ENCODE assay signal across 11 cellular contexts in the genomic region with DNA sequence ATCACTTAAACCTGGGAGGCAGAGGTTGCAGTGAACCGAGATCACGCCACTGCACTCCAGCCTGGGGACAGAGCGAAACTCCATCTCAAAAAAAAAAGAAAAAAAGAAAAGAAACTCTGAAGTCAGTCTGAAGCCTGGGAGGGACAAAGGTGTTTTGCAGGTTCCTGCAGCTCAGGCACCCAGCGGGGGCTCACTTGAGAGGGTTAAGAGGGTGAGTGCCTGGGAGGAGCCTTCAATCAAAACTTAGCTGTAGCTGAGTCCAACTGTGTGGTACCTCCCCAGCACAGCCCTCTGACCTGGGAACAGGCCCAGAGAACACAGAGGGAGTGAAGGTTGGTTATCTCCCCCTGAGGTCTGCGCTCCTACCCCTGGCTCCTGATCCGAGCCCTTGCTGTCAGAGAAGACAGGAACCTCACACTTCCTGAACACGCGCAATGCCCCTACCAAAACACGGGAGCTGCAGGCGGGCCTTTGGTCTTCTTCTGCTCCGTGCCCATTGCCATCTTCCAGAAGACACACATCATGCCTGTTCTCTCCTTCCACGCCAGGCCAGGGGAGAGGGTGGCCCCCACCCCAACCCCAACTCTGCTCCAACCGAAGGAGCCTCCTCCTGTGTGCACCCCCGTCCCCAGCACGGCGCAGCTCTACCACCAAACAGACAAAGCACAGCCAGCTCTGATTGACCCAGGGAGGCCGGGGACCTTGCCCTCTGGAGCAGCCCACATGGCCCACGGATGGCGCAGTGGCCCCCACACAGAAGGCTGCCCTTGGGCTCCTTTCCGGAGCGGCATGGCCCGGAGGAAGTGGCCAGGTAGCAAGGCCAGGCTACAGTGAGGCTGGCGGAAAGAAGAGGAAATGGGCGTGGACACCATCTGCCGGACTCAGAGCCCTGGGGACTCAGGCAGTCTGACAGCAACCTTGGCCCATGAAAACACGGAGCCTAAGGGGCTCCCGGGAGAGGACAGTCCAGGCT. TPM values are rescaled to one million over a fixed set of nuclear protein-coding genes. Genes with fewer than 3 reads are reported as not detected.
DNase-seq lines count a peak whose midpoint lies in the region; ATAC-seq, FAIRE-seq and TF ChIP-seq lines count a peak whose summit lies in the region.
"Had no signal": no experiment of that assay in that cellular context is flagged by ENCODE, and none has a peak within 500 bp of the region (broad histone marks: within the 10 kb centered on the region; RNA-seq: fewer than 3 reads in every experiment).

No MANE protein-coding gene starts in this region.

- H3K79me2 ChIP-seq in GM12878 (ENCODE audit: control insufficient read depth, insufficient read depth, low read length) (no peaks in the 10 kb centered on the region), neural progenitor cell (ENCODE audit: low read depth) (no peaks in the 10 kb centered on the region)

- SMC1A ChIA-PET in GM12878 (lab: Charles Lee; ENCODE audit: uncharacterized antibody, unreplicated experiment) = no interaction called here

- no peak overlapping the region for H3K27ac Mint-ChIP-seq in IgD-negative memory B cell
- no peak overlapping the region for H3K27ac Mint-ChIP-seq in neural progenitor cell

- TF ChIP-seq RAD21 in GM12878 (IDR thresholded peaks at IDR 0.05; ENCODE audit: insufficient read depth, low read depth, low read length) = no peak

- no peaks in the 10 kb centered on the region for H3K9me3 Mint-ChIP-seq in IgD-negative memory B cell
- peaks cover 5% of the 10 kb centered on the region for H3K9me3 Mint-ChIP-seq in neural progenitor cell

- H3K27ac ChIP-seq in GM12878 (ENCODE audit: control insufficient read depth, insufficient read depth) = no peak overlapping the region
- no peak overlapping the region for H3K27ac ChIP-seq in neural progenitor cell

- H3K4me3 Mint-ChIP-seq in IgD-negative memory B cell = peak overlapping the region in 3 of 4 donors; percentile 30 to 76 (median 66)
- peak overlapping the region; percentile 38 for H3K4me3 Mint-ChIP-seq in neural progenitor cell

- no peaks in the 10 kb centered on the region for H3K36me3 Mint-ChIP-seq in IgD-negative memory B cell
- no peaks in the 10 kb centered on the region for H3K36me3 Mint-ChIP-seq in neural progenitor cell

- WGBS in GM12878 (ENCODE audit: insufficient coverage, insufficient replicate concordance, low lambda C conversion rate, missing lambda C conversion rate) = 24% methylated on average over 26 of the region's 27 CpGs

- no peak for FAIRE-seq in GM12878 (lab: Jason Lieb, UNC)

- H3K4me1 Mint-ChIP-seq in IgD-negative memory B cell (peaks cover 7 to 16% (median 8%) of the 10 kb centered on the region in 3 donors), neural progenitor cell (peaks cover 33% of the 10 kb centered on the region)

- H3K9me3 ChIP-seq in GM12878 (replicated peaks; ENCODE audit: control insufficient read depth, insufficient read depth, low read length) (no peaks in the 10 kb centered on the region; the same call in 2 of the 3 replicates), neural progenitor cell (ENCODE audit: low read depth) (no peaks in the 10 kb centered on the region)

- H3K36me3 ChIP-seq in GM12878 (ENCODE audit: control insufficient read depth in 2 of 2, insufficient read depth in 2 of 2, low read length in 1 of 2) (no peaks in the 10 kb centered on the region), neural progenitor cell (no peaks in the 10 kb centered on the region)

- POLR2A ChIA-PET in GM12878 (lab: Charles Lee) (no interaction called here), GM10248 (lab: Yijun Ruan, JAX) (no interaction called here)

- H3K27me3 ChIP-seq in GM12878 (replicated peaks in 1 of 2; ENCODE audit: control insufficient read depth in 2 of 2, insufficient read depth in 2 of 2, low read length in 1 of 2) (no peaks in the 10 kb centered on the region; a peak in 1 of 4 replicates), neural progenitor cell (peaks cover 35% of the 10 kb centered on the region)

- H3K4me2 ChIP-seq in GM12878 (ENCODE audit: control insufficient read depth, insufficient read depth) = no peak overlapping the region
- no peak overlapping the region for H3K4me2 ChIP-seq in neural progenitor cell

- no peak overlapping the region for H3K9ac ChIP-seq in GM12878 (ENCODE audit: control insufficient read depth, insufficient read depth, low read length)
- H3K9ac ChIP-seq in neural progenitor cell = no peak overlapping the region

- TF ChIP-seq POLR2A in GM12878 (IDR thresholded peaks at IDR 0.05; ENCODE audit: low read depth, low read length) = no peak

- DNase-seq in NCI-H1436 (lab: John Stamatoyannopoulos, UW) (peak; percentile 6), NCI-H1436 treated with DMSO at 0.1 percent for 48 hours (lab: John Stamatoyannopoulos, UW) (no peak), GM12878 (ENCODE audit: low read depth, low spot score) (no peak), neural progenitor cell (ENCODE audit: low spot score) (no peak), midbrain (lab: John Stamatoyannopoulos, UW) (no peak), GM10248 (ENCODE audit: extremely low spot score) (no peak)
- DNase-seq: foreskin fibroblast; NCI-H1105 treated with DMSO at 0.1 percent for 48 hours; stimulated activated CD4-positive, alpha-beta T cell treated with anti-CD3 and anti-CD28 coated beads, Interleukin-2, amount 100 ng/mL, for 48 hours had no signal

- peaks cover 8% of the 10 kb centered on the region for H3K4me1 ChIP-seq in GM12878 (ENCODE audit: control insufficient read depth, insufficient read depth, low read length)
- peaks cover 14% of the 10 kb centered on the region for H3K4me1 ChIP-seq in neural progenitor cell

- H4K20me1 ChIP-seq in GM12878 (ENCODE audit: control insufficient read depth, insufficient read depth) (no peaks in the 10 kb centered on the region), neural progenitor cell (ENCODE audit: low read depth) (no peaks in the 10 kb centered on the region)

- H3K27me3 Mint-ChIP-seq in IgD-negative memory B cell = peaks cover 8% of the 10 kb centered on the region
- H3K27me3 Mint-ChIP-seq in neural progenitor cell (ENCODE audit: insufficient read depth, low read depth) = peaks cover 25% of the 10 kb centered on the region

- peak; percentile 72 for ATAC-seq in GM12878
- no peak for ATAC-seq in HG03442 (IDR thresholded peaks at IDR 0.05; ENCODE audit: unreplicated experiment)

- H3K4me3 ChIP-seq in GM12878 (no peak overlapping the region), neural progenitor cell (no peak overlapping the region)

- in situ Hi-C loops in GM12878 (cut with MboI) = no loop called here

- no peak for TF ChIP-seq EP300 in GM12878 (IDR thresholded peaks at IDR 0.05; ENCODE audit: borderline replicate concordance in 1 of 2, control insufficient read depth in 1 of 2, low read depth in 2 of 2, low read length in 2 of 2)

- RAD21 ChIA-PET in GM12878 (lab: Charles Lee; ENCODE audit: unreplicated experiment) = no interaction called here

- H3F3A ChIP-seq in neural progenitor cell (ENCODE audit: low read depth) = no peaks in the 10 kb centered on the region

- intact Hi-C loops in GM12878 (cut with micrococcal nuclease; ENCODE audit: unreplicated experiment) = no loop called here

- peak overlapping the region; percentile 60; the same call in 1 of the 2 replicates for H2AFZ ChIP-seq in GM12878 (ENCODE audit: control insufficient read depth, low read depth, low read length)
- H2AFZ ChIP-seq in neural progenitor cell (replicated peaks) = no peak overlapping the region

- CTCF ChIA-PET in GM12878 (lab: Yijun Ruan, JAX) (interaction anchor here (0.6 kb wide), 1 partner anchor 46 kb away, joined by 3 read pairs; no protein-coding TSS in a partner anchor), GM10248 (lab: Yijun Ruan, JAX) (interaction anchor here (1.7 kb wide), 1 partner anchor 9 kb away, joined by 6 read pairs; no protein-coding TSS in a partner anchor)

- TF ChIP-seq CTCF in GM12878 (IDR thresholded peaks at IDR 0.05 in 2 of 3, conservative IDR thresholded peaks at IDR 0.05 in 1 of 3; ENCODE audit: control insufficient read depth in 2 of 3, extremely low read depth in 1 of 3, insufficient read depth in 1 of 3, low read depth in 3 of 3, low read length in 3 of 3) (no peak), neural progenitor cell (IDR thresholded peaks at IDR 0.05) (no peak), GM10248 (IDR thresholded peaks at IDR 0.05; ENCODE audit: control extremely low read depth, extremely low read depth, low read depth, missing control alignments) (no peak)

- no TSS peak for BruUV-seq in GM12878 (replicated peaks; lab: Mats Ljungman, UMichigan)

TF ChIP-seq in GM12878, 131 proteins besides CTCF, POLR2A, EP300 and RAD21 (continues in another document):
- TF ChIP-seq FOXM1 (IDR thresholded peaks at IDR 0.05; ENCODE audit: low read depth, low read length) (no peak), BMI1 (IDR thresholded peaks at IDR 0.05; ENCODE audit: borderline replicate concordance) (no peak), CHD2 (IDR thresholded peaks at IDR 0.05; ENCODE audit: borderline replicate concordance, low read depth, low read length) (no peak)
- TF ChIP-seq, protein P1, sequence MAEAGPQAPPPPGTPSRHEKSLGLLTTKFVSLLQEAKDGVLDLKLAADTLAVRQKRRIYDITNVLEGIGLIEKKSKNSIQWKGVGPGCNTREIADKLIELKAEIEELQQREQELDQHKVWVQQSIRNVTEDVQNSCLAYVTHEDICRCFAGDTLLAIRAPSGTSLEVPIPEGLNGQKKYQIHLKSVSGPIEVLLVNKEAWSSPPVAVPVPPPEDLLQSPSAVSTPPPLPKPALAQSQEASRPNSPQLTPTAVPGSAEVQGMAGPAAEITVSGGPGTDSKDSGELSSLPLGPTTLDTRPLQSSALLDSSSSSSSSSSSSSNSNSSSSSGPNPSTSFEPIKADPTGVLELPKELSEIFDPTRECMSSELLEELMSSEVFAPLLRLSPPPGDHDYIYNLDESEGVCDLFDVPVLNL (IDR thresholded peaks at IDR 0.05; ENCODE audit: low read depth, low read length) = no peak

RNA-seq across cellular contexts. Expression of gene ZC3H18, which starts 20.2 kb away (rescaled TPM):
- 17.5 TPM for polyA plus RNA-seq in IgD-negative memory B cell
- 32.5 and 33.9 TPM in 2 replicates for total RNA-seq in GM12878 (2013; cell fraction: nucleolus; rRNA removed)
- 8.6 and 12.5 TPM in 2 replicates for total RNA-seq in GM12878 (2014; rRNA removed)
- 14.9 and 15.9 TPM in 2 replicates for total RNA-seq in GM12878 (2014; rRNA removed; fragmentation: Illumina TruSeq; extraction: Trizol)
- total RNA-seq in GM12878 (2021) = 50.4 and 58.3 TPM in 2 replicates
- polyA plus RNA-seq in GM12878 (2011; ENCODE audit: low read depth) = 11.2 TPM
- polyA plus RNA-seq in GM12878 (2011; rRNA removed) = 5.5 and 8.5 TPM in 2 replicates
- polyA plus RNA-seq in GM12878 (2011; cell fraction: cytosol; rRNA removed) = 10.5 and 12.9 TPM in 2 replicates
- 33.8 and 48.9 TPM in 2 replicates for polyA plus RNA-seq in GM12878 (2011; cell fraction: nucleus; rRNA removed)
- 24.7 and 25.2 TPM in 2 replicates for polyA plus RNA-seq in GM12878 (2012)
- 14.7 and 29.0 TPM in 2 replicates for polyA plus RNA-seq in GM12878 (2014; fragmentation: Illumina TruSeq; extraction: Trizol)
- 1 to 10 TPM; 1.0 to 3.2 TPM for polyA plus RNA-seq in GM12878 (2014; fragmentation: Nextera tagmentation; extraction: Ambion mirVana)
- 29.1 and 37.5 TPM in 2 replicates for polyA plus RNA-seq in GM12878 (2014; rRNA removed)
- polyA plus RNA-seq in GM12878 (2016; fragmentation: Nextera tagmentation; extraction: Ambion mirVana) = 10 to 100 TPM; 54.1 to 57.0 TPM
- 4.7 and 7.5 TPM in 2 replicates for polyA minus RNA-seq in GM12878 (2011; rRNA and poly(A)+ RNA removed)
- 7.5 and 8.8 TPM in 2 replicates for polyA minus RNA-seq in GM12878 (2011; cell fraction: cytosol; rRNA and poly(A)+ RNA removed)
- 8.5 and 16.6 TPM in 2 replicates for polyA minus RNA-seq in GM12878 (2011; cell fraction: nucleus; rRNA and poly(A)+ RNA removed)
- total RNA-seq in neural progenitor cell (ENCODE audit: low replicate concordance) = 24.2 and 38.6 TPM in 2 replicates
